In the genomic region with DNA sequence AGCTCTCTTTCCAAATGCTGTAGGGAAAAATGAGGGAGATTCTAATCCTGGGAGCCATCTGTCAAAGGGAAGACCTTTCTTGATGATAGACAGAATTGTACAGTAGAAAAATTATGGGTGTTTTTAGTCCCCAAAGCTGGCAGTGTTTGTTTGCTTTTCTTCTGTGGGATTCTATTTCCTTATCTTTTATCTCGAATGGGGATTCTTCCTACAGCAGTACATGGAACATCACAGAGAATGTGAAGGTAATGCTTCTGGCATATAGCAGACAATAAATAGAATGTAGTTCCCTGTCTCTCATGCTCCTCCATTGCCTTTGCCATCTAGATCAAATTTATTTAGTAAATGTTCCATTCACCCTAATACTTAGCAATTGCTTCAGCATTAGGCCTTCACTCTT, we compare ENCODE assay signal across 28 cellular contexts.
"Had no signal": no experiment of that assay in that cellular context is flagged by ENCODE, and none has a peak within 500 bp of the region (broad histone marks: within the 10 kb centered on the region; RNA-seq: fewer than 3 reads in every experiment).

No MANE protein-coding gene starts in this region.

- H3K27me3 Mint-ChIP-seq: activated CD4-positive, alpha-beta T cell treated with anti-CD3 and anti-CD28 coated beads for 36 hours; activated naive CD4-positive, alpha-beta T cell treated with anti-CD3 and anti-CD28 coated beads, Interleukin-2, amount 50 U/mL, for 24 hours had no signal

- H3K27ac Mint-ChIP-seq: activated CD4-positive, alpha-beta T cell treated with anti-CD3 and anti-CD28 coated beads for 36 hours; activated CD4-positive, alpha-beta T cell treated with anti-CD3 and anti-CD28 coated beads, Interleukin-2, amount 10 ng/mL, durations not matched to agents 7 days and 5 days; activated CD8-positive, alpha-beta T cell treated with anti-CD3 and anti-CD28 coated beads, Interleukin-2, amount 10 ng/mL, durations not matched to agents 7 days and 5 days; activated naive CD4-positive, alpha-beta T cell treated with anti-CD3 and anti-CD28 coated beads, Interleukin-2, amount 50 U/mL, for 24 hours; activated naive CD8-positive, alpha-beta T cell treated with anti-CD3 and anti-CD28 coated beads, Interleukin-2, amount 10 ng/mL, durations not matched to agents 7 days and 5 days; activated T-cell treated with anti-CD3 and anti-CD28 coated beads, Interleukin-2, amount 50 U/mL, for 24 hours; activated T-helper 2 cell treated with anti-CD3 and anti-CD28 coated beads, Interferon-gamma antibody, Interleukin-2, Interleukin-4, amounts not matched to agents 10 μg/mL and 5 μg/mL and 100 μg/mL, durations not matched to agents 14 hours and 24 hours and 36 hours; T-helper 1 cell treated with Interleukin-12 subunit alpha and Interleukin-12 subunit beta and Interleukin-4 antibody, amounts not matched to agents 30 μg/mL and 1 μg/mL, for 36 hours; T-helper 2 cell treated with Interferon-gamma antibody and Interleukin-4, amounts not matched to agents 5 μg/mL and 100 μg/mL, for 36 hours; WTC11 had no signal

- H3K4me3 ChIP-seq: Peyer's patch had no signal

- H3K27ac ChIP-seq: brain microvascular endothelial cell, Peyer's patch had no signal

- DNase-seq: activated CD4-positive, alpha-beta T cell treated with anti-CD3 and anti-CD28 coated beads for 36 hours; activated CD4-positive, alpha-beta T cell treated with anti-CD3 and anti-CD28 coated beads, Interleukin-2, amount 10 ng/mL, durations not matched to agents 7 days and 5 days; activated CD4-positive, alpha-beta T cell treated with anti-CD3 and anti-CD28 coated beads, Interleukin-2, amount 50 U/mL, for 48 hours; activated CD8-positive, alpha-beta T cell treated with anti-CD3 and anti-CD28 coated beads, Interleukin-2, amount 10 ng/mL, durations not matched to agents 7 days and 5 days; activated gamma-delta T cell; activated naive CD4-positive, alpha-beta T cell treated with Interleukin-2 at 50 U/mL for 16 hours; activated naive CD8-positive, alpha-beta T cell treated with anti-CD3 and anti-CD28 coated beads, Interleukin-2, amount 10 ng/mL, durations not matched to agents 7 days and 5 days; activated T-cell treated with anti-CD3 and anti-CD28 coated beads, Interleukin-2, amount 50 U/mL, for 24 hours; amygdala; brain microvascular endothelial cell; central memory CD4-positive, alpha-beta T cell; NCI-H146; NCI-H187 treated with DMSO at 0.1 percent for 48 hours; NCI-H2081; NCI-H2171 treated with DMSO at 0.1 percent for 48 hours; NCI-H446; NCI-H748 treated with DMSO at 0.1 percent for 48 hours; NK-92 treated with Interleukin-12 subunit alpha and Interleukin-12 subunit beta, amount 100 ng/mL, for 24 hours; PC-3; Peyer's patch; RPMI8226; SIG-M5 had no signal

- H3K4me3 Mint-ChIP-seq: activated CD4-positive, alpha-beta T cell treated with anti-CD3 and anti-CD28 coated beads for 36 hours; activated CD4-positive, alpha-beta T cell treated with anti-CD3 and anti-CD28 coated beads, Interleukin-2, amount 10 ng/mL, durations not matched to agents 7 days and 5 days; activated CD8-positive, alpha-beta T cell treated with anti-CD3 and anti-CD28 coated beads, Interleukin-2, amount 10 ng/mL, durations not matched to agents 7 days and 5 days; activated naive CD4-positive, alpha-beta T cell treated with anti-CD3 and anti-CD28 coated beads, Interleukin-2, amount 50 U/mL, for 24 hours; activated naive CD8-positive, alpha-beta T cell treated with anti-CD3 and anti-CD28 coated beads, Interleukin-2, amount 10 ng/mL, durations not matched to agents 7 days and 5 days; activated T-cell treated with anti-CD3 and anti-CD28 coated beads, Interleukin-2, amount 50 U/mL, for 24 hours; T-helper 1 cell treated with Interleukin-12 subunit alpha and Interleukin-12 subunit beta and Interleukin-4 antibody, amounts not matched to agents 30 μg/mL and 1 μg/mL, for 36 hours; T-helper 2 cell treated with Interferon-gamma antibody and Interleukin-4, amounts not matched to agents 5 μg/mL and 100 μg/mL, for 36 hours; WTC11 had no signal

- H3K36me3 Mint-ChIP-seq: activated naive CD4-positive, alpha-beta T cell treated with anti-CD3 and anti-CD28 coated beads, Interleukin-2, amount 50 U/mL, for 24 hours; activated naive CD8-positive, alpha-beta T cell treated with anti-CD3 and anti-CD28 coated beads, Interleukin-2, amount 10 ng/mL, durations not matched to agents 7 days and 5 days; WTC11 had no signal

- ATAC-seq: activated CD4-positive, alpha-beta T cell treated with anti-CD3 and anti-CD28 coated beads for 36 hours; activated CD4-positive, CD25-positive, alpha-beta regulatory T cell treated with anti-CD3 and anti-CD28 coated beads, Interleukin-2, amount 50 U/mL, for 24 hours; activated CD8-positive, alpha-beta T cell treated with anti-CD3 and anti-CD28 coated beads, Interleukin-2, amount 10 ng/mL, durations not matched to agents 7 days and 5 days; PC-3; WTC11 had no signal

- H3K27me3 ChIP-seq: brain microvascular endothelial cell, Peyer's patch had no signal

- H3K9me3 Mint-ChIP-seq: activated CD4-positive, alpha-beta T cell treated with anti-CD3 and anti-CD28 coated beads, Interleukin-2, amount 10 ng/mL, durations not matched to agents 7 days and 5 days; activated naive CD4-positive, alpha-beta T cell treated with anti-CD3 and anti-CD28 coated beads, Interleukin-2, amount 50 U/mL, for 24 hours; activated naive CD8-positive, alpha-beta T cell treated with anti-CD3 and anti-CD28 coated beads, Interleukin-2, amount 10 ng/mL, durations not matched to agents 7 days and 5 days; activated T-cell treated with anti-CD3 and anti-CD28 coated beads, Interleukin-2, amount 50 U/mL, for 24 hours; activated T-helper 2 cell treated with anti-CD3 and anti-CD28 coated beads, Interferon-gamma antibody, Interleukin-2, Interleukin-4, amounts not matched to agents 10 μg/mL and 5 μg/mL and 100 μg/mL, durations not matched to agents 14 hours and 24 hours and 36 hours; T-helper 1 cell treated with Interleukin-12 subunit alpha and Interleukin-12 subunit beta and Interleukin-4 antibody, amounts not matched to agents 30 μg/mL and 1 μg/mL, for 36 hours; T-helper 2 cell treated with Interferon-gamma antibody and Interleukin-4, amounts not matched to agents 5 μg/mL and 100 μg/mL, for 36 hours; WTC11 had no signal

- H3K4me1 ChIP-seq: Peyer's patch had no signal

- H3K9me3 ChIP-seq: Peyer's patch had no signal

- H3K4me1 Mint-ChIP-seq: activated CD4-positive, alpha-beta T cell treated with anti-CD3 and anti-CD28 coated beads, Interleukin-2, amount 10 ng/mL, durations not matched to agents 7 days and 5 days; activated naive CD4-positive, alpha-beta T cell treated with anti-CD3 and anti-CD28 coated beads, Interleukin-2, amount 50 U/mL, for 24 hours; activated naive CD8-positive, alpha-beta T cell treated with anti-CD3 and anti-CD28 coated beads, Interleukin-2, amount 10 ng/mL, durations not matched to agents 7 days and 5 days had no signal

- H3K36me3 ChIP-seq: brain microvascular endothelial cell, Peyer's patch had no signal
